ENCODE assay signal across 8 cellular contexts in genomic region chr7:6706666-6707407, GRCh38. TPM values are rescaled to one million over a fixed set of nuclear protein-coding genes. Genes with fewer than 3 reads are reported as not detected.
A peak's percentile ranks its signal among the peaks of the same experiment; 100 is the strongest.
DNase-seq lines count a peak whose midpoint lies in the region; ATAC-seq lines count a peak whose summit lies in the region.

Gene ZNF12, minus strand, starts transcription at chr7:6706947. Its CDS starts 1,774 bp downstream, at chr7:6705173.

- H4K8ac ChIP-seq in mesenchymal stem cell (ENCODE audit: low read length), result peak within 1 kb of the TSS; percentile 97

- H3K14ac ChIP-seq in mesenchymal stem cell (ENCODE audit: low read length in 2 of 2), result peak within 1 kb of the TSS; percentile 79 to 80

- H3K9ac ChIP-seq in mesenchymal stem cell (ENCODE audit: low read length), result peak within 1 kb of the TSS; percentile 96

- peaks cover 9% of the 10 kb centered on the region for H3K79me1 ChIP-seq in mesenchymal stem cell (replicated peaks; ENCODE audit: low read length, poor library complexity, severe bottlenecking)

- peak within 1 kb of the TSS; percentile 91 to 94 for H3K4me3 Mint-ChIP-seq in effector memory CD8-positive, alpha-beta T cell

- in situ Hi-C loops in Caki2 (cut with HindIII; ENCODE audit: low pct_unique_long_range_greater_than_20kb, low sequenced_read_pairs), result no loop called here

- H3K4me1 ChIP-seq in mesenchymal stem cell (ENCODE audit: control insufficient read depth, insufficient read depth, low read depth, low read length), result peaks cover 1% of the 10 kb centered on the region

- peak within 1 kb of the TSS; percentile 47 for H2AK5ac ChIP-seq in mesenchymal stem cell (ENCODE audit: low read length, severe bottlenecking)

- peak within 1 kb of the TSS; percentile 90 to 95 for H3K4me3 ChIP-seq in mesenchymal stem cell (ENCODE audit: insufficient read depth in 1 of 2, low read depth in 1 of 2, low read length in 2 of 2)

- peak within 1 kb of the TSS; percentile 46 for H2BK15ac ChIP-seq in mesenchymal stem cell (ENCODE audit: low read depth, poor library complexity, severe bottlenecking)

- ATAC-seq in GM21390 (IDR thresholded peaks at IDR 0.05; ENCODE audit: unreplicated experiment), result peak; percentile 93
- peak; percentile 88 for ATAC-seq in effector memory CD8-positive, alpha-beta T cell (replicated peaks)

- no peaks in the 10 kb centered on the region for H3K27me3 ChIP-seq in mesenchymal stem cell (ENCODE audit: control insufficient read depth in 1 of 2, insufficient read depth in 1 of 2, low read length in 2 of 2)

- H3K27ac ChIP-seq in mesenchymal stem cell (ENCODE audit: low read length, poor library complexity, severe bottlenecking), result peak within 1 kb of the TSS; percentile 70

- H3K9me3 ChIP-seq in mesenchymal stem cell (ENCODE audit: control insufficient read depth, low read length), result peaks cover 27% of the 10 kb centered on the region

- H3K4ac ChIP-seq in mesenchymal stem cell (ENCODE audit: low read depth in 1 of 2, low read length in 2 of 2), result peak within 1 kb of the TSS; percentile 92 to 98

- H3K4me1 Mint-ChIP-seq in effector memory CD8-positive, alpha-beta T cell (ENCODE audit: low read depth in 2 of 2), result peaks cover 38 to 42% of the 10 kb centered on the region in 2 donors

- no peak within 1 kb of the TSS for H3K23ac ChIP-seq in mesenchymal stem cell (ENCODE audit: low read length in 2 of 2)

- H2BK12ac ChIP-seq in mesenchymal stem cell (ENCODE audit: low read length in 2 of 2), result peak within 1 kb of the TSS; percentile 15 to 19

- WGBS in mesenchymal stem cell, result 2% methylated on average over 64 of the region's 65 CpGs

- peak within 1 kb of the TSS; percentile 84 for H4K91ac ChIP-seq in mesenchymal stem cell (ENCODE audit: low read length)

- peak within 1 kb of the TSS; percentile 88 for H2AFZ ChIP-seq in mesenchymal stem cell (ENCODE audit: low read depth, low read length)

- peak; percentile 91 for DNase-seq in Caki2 (ENCODE audit: low read depth)
- DNase-seq in HUDEP-2 (lab: John Stamatoyannopoulos, UW; ENCODE audit: unreplicated experiment in 76 of 76), result peak; percentile 15 to 98 (median 92)
- peak; percentile 76 for DNase-seq in NOMO-1 treated with dmso at 0.1 percent for 144 hours (lab: John Stamatoyannopoulos, UW; ENCODE audit: unreplicated experiment)
- peak; percentile 84 to 94 (median 94) for DNase-seq in activated CD8-positive, alpha-beta memory T cell treated with anti-CD3 and anti-CD28 coated beads for 48 hours (ENCODE audit: low read depth in 2 of 3, low spot score in 2 of 3)
- peak; percentile 89 to 92 (median 91) for DNase-seq in effector memory CD8-positive, alpha-beta T cell
- DNase-seq in mesenchymal stem cell, result peak; percentile 91
- peak; percentile 92 for DNase-seq in stimulated activated CD8-positive, alpha-beta memory T cell treated with anti-CD3 and anti-CD28 coated beads, Interleukin-12 subunit alpha, Interleukin-12 subunit beta, amount 100 ng/mL, for 24 hours (ENCODE audit: extremely low read depth)

- peak within 1 kb of the TSS; percentile 90 to 95 for H3K18ac ChIP-seq in mesenchymal stem cell (ENCODE audit: low read depth in 1 of 2, low read length in 2 of 2)

- peak within 1 kb of the TSS; percentile 75 for H2BK120ac ChIP-seq in mesenchymal stem cell (ENCODE audit: low read depth, low read length)

- peaks cover 0 to 13% of the 10 kb centered on the region in 2 donors for H3K9me3 Mint-ChIP-seq in effector memory CD8-positive, alpha-beta T cell

- H3K4me2 ChIP-seq in mesenchymal stem cell (ENCODE audit: low read length, poor library complexity, severe bottlenecking), result peak within 1 kb of the TSS; percentile 86

- H3K36me3 ChIP-seq in mesenchymal stem cell (ENCODE audit: control insufficient read depth in 1 of 2, insufficient read depth in 2 of 2, low read depth in 1 of 2, low read length in 2 of 2), result peaks cover 26% of the 10 kb centered on the region in 2 experiments

- peak within 1 kb of the TSS; percentile 67 for H2BK5ac ChIP-seq in mesenchymal stem cell (ENCODE audit: low read depth, low read length, poor library complexity, severe bottlenecking)

- H3K27me3 Mint-ChIP-seq in effector memory CD8-positive, alpha-beta T cell, result peaks cover 6 to 14% of the 10 kb centered on the region in 2 donors

- H3K36me3 Mint-ChIP-seq in effector memory CD8-positive, alpha-beta T cell (ENCODE audit: insufficient read depth), result peaks cover 48% of the 10 kb centered on the region

- peak within 1 kb of the TSS; percentile 90 to 95 for H3K27ac Mint-ChIP-seq in effector memory CD8-positive, alpha-beta T cell

RNA-seq across cellular contexts. Expression of gene ZNF12, which starts in this region (rescaled TPM):
- 7.2 and 8.9 TPM in 2 replicates for total RNA-seq in Caki2 (2014; rRNA removed; shearing (Covaris generic); ENCODE audit: low replicate concordance)
- 8.9 TPM for polyA plus RNA-seq in mesenchymal stem cell (2013, experiment 1 of 2)
- 9.4 TPM for polyA plus RNA-seq in mesenchymal stem cell (2013, experiment 2 of 2)

Comparison
In these comparisons a context has a peak if more than half of its experiments do, and no peak if none do; other contexts are left out.
1. Peak in every context shown above with its lines: DNase-seq, ATAC-seq, H3K4me3 ChIP-seq and H3K27ac ChIP-seq.